1 cellular context compared by ENCODE assay signal in the genomic region with DNA sequence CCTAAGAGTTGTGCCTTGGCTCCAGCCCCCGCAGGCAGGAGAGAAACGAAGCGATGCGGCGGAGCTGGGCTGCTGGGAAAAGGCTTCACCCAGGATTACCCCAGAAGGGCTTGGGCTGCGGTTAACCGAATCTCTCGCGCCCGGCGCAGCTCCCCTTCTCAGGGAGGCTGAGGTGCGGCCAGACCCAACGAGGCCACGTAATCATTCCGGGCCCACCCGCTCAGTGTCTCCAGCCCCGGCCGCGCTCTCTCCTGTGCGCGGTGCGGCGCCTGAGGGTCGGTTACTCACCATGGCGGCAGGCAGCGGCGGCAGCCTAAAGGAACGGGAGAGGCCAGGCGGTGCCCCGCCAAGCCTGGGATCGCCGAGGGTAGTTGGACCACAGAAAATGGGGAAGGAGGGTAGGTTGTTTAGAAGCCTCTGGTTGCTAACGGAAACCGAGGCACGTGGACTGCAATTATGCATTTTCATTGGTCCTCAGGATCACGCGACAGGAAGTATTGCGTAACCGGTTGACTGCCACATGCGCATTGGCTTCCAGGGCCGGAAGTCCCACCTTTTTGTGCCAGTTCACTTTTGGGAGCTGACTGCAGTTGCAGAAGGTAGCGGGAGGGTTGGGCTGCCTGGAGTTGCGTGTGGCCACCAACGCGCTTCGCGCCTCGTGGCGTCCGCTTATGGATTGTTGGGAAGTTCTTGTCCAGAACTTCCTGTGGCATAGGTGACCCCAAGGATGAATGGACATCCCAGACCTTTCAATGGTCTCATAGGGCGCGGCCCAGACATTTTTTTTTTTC.
TF ChIP-seq lines count a peak whose summit lies in the region.

A gene with protein sequence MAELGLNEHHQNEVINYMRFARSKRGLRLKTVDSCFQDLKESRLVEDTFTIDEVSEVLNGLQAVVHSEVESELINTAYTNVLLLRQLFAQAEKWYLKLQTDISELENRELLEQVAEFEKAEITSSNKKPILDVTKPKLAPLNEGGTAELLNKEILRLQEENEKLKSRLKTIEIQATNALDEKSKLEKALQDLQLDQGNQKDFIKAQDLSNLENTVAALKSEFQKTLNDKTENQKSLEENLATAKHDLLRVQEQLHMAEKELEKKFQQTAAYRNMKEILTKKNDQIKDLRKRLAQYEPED (minus strand): TSS at position 419 of the 791 bp plus-strand sequence. CDS start 128 bp downstream, at position 291.

TF ChIP-seq in K562, 482 proteins besides CTCF, POLR2A, EP300 and RAD21 (continued from another document and continues in another):
- no peak for TF ChIP-seq ZNF551 (CRISPR knock-in tag; IDR thresholded peaks at IDR 0.05)
- peak; percentile 96 for TF ChIP-seq EHMT2 (IDR thresholded peaks at IDR 0.05)
- TF ChIP-seq HMGXB4 (CRISPR knock-in tag; IDR thresholded peaks at IDR 0.05): peak; percentile 25; the same call in 1 of the 2 replicates
- peak; percentile 59; the same call in 1 of the 2 replicates for TF ChIP-seq CBX5 (IDR thresholded peaks at IDR 0.05; ENCODE audit: borderline replicate concordance, low read depth)
- TF ChIP-seq PRPF4 (IDR thresholded peaks at IDR 0.05; ENCODE audit: insufficient read depth, low read depth, low read length, poor library complexity, severe bottlenecking): no peak
- peak; percentile 94 for TF ChIP-seq MAX (CRISPR knock-in tag; IDR thresholded peaks at IDR 0.05)
- TF ChIP-seq, protein P1, sequence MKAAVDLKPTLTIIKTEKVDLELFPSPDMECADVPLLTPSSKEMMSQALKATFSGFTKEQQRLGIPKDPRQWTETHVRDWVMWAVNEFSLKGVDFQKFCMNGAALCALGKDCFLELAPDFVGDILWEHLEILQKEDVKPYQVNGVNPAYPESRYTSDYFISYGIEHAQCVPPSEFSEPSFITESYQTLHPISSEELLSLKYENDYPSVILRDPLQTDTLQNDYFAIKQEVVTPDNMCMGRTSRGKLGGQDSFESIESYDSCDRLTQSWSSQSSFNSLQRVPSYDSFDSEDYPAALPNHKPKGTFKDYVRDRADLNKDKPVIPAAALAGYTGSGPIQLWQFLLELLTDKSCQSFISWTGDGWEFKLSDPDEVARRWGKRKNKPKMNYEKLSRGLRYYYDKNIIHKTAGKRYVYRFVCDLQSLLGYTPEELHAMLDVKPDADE (conservative IDR thresholded peaks at IDR 0.05; ENCODE audit: control insufficient read depth, low read depth, low read length): peak; percentile 63; the same call in 1 of the 2 replicates
- TF ChIP-seq MIER1 (IDR thresholded peaks at IDR 0.05; ENCODE audit: low read depth): peak; percentile 56
- peak; percentile 37; the same call in 1 of the 2 replicates for TF ChIP-seq ZNF316 (IDR thresholded peaks at IDR 0.05)
- no peak for TF ChIP-seq ZNF707 (CRISPR knock-in tag; conservative IDR thresholded peaks at IDR 0.05)
- TF ChIP-seq SMAD1 (IDR thresholded peaks at IDR 0.05; ENCODE audit: low read depth, low read length, partially characterized antibody): no peak
- no peak for TF ChIP-seq TGIF2 (CRISPR knock-in tag; IDR thresholded peaks at IDR 0.05)
- TF ChIP-seq ZNF518B (CRISPR knock-in tag; IDR thresholded peaks at IDR 0.05): no peak
- no peak for TF ChIP-seq HDAC8 (tag; IDR thresholded peaks at IDR 0.05)
- no peak for TF ChIP-seq CREB5 (CRISPR knock-in tag; IDR thresholded peaks at IDR 0.05)
- no peak for TF ChIP-seq HBP1 (CRISPR knock-in tag; IDR thresholded peaks at IDR 0.05)
- TF ChIP-seq ZKSCAN8 (CRISPR knock-in tag; IDR thresholded peaks at IDR 0.05): no peak
- TF ChIP-seq, protein P2, sequence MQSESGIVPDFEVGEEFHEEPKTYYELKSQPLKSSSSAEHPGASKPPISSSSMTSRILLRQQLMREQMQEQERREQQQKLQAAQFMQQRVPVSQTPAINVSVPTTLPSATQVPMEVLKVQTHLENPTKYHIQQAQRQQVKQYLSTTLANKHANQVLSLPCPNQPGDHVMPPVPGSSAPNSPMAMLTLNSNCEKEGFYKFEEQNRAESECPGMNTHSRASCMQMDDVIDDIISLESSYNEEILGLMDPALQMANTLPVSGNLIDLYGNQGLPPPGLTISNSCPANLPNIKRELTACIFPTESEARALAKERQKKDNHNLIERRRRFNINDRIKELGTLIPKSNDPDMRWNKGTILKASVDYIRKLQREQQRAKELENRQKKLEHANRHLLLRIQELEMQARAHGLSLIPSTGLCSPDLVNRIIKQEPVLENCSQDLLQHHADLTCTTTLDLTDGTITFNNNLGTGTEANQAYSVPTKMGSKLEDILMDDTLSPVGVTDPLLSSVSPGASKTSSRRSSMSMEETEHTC (IDR thresholded peaks at IDR 0.05): peak; percentile 60; the same call in 1 of the 2 replicates
- 0 out of 2 replicates have a peak, but pooled peaks have one; percentile 7 for TF ChIP-seq ATF1 (CRISPR knock-in tag; IDR thresholded peaks at IDR 0.05)
- TF ChIP-seq ATF1 (tag; IDR thresholded peaks at IDR 0.05): peak; percentile 83
- TF ChIP-seq NONO (IDR thresholded peaks at IDR 0.05; ENCODE audit: low read depth in 2 of 2, low read length in 1 of 2): peak in 1 of 2 experiments; percentile 14; a peak in 1 of 4 replicates
- TF ChIP-seq SMARCE1 (IDR thresholded peaks at IDR 0.05): no peak
- peak; percentile 30; the same call in 1 of the 2 replicates for TF ChIP-seq RNF2 (IDR thresholded peaks at IDR 0.05)
- TF ChIP-seq TBL1XR1 (IDR thresholded peaks at IDR 0.05; ENCODE audit: low read length in 2 of 2): peak in 1 of 2 experiments; percentile 61; a peak in 1 of 4 replicates
- no peak for TF ChIP-seq NCOA4 (IDR thresholded peaks at IDR 0.05; ENCODE audit: partially characterized antibody)
- TF ChIP-seq SRSF3 (IDR thresholded peaks at IDR 0.05; ENCODE audit: insufficient read depth, low read length): no peak
- TF ChIP-seq HSF4 (CRISPR knock-in tag; IDR thresholded peaks at IDR 0.05; ENCODE audit: borderline replicate concordance): no peak
- TF ChIP-seq L3MBTL2 (IDR thresholded peaks at IDR 0.05): peak; percentile 98
- TF ChIP-seq, protein P3, sequence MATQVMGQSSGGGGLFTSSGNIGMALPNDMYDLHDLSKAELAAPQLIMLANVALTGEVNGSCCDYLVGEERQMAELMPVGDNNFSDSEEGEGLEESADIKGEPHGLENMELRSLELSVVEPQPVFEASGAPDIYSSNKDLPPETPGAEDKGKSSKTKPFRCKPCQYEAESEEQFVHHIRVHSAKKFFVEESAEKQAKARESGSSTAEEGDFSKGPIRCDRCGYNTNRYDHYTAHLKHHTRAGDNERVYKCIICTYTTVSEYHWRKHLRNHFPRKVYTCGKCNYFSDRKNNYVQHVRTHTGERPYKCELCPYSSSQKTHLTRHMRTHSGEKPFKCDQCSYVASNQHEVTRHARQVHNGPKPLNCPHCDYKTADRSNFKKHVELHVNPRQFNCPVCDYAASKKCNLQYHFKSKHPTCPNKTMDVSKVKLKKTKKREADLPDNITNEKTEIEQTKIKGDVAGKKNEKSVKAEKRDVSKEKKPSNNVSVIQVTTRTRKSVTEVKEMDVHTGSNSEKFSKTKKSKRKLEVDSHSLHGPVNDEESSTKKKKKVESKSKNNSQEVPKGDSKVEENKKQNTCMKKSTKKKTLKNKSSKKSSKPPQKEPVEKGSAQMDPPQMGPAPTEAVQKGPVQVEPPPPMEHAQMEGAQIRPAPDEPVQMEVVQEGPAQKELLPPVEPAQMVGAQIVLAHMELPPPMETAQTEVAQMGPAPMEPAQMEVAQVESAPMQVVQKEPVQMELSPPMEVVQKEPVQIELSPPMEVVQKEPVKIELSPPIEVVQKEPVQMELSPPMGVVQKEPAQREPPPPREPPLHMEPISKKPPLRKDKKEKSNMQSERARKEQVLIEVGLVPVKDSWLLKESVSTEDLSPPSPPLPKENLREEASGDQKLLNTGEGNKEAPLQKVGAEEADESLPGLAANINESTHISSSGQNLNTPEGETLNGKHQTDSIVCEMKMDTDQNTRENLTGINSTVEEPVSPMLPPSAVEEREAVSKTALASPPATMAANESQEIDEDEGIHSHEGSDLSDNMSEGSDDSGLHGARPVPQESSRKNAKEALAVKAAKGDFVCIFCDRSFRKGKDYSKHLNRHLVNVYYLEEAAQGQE (CRISPR knock-in tag; IDR thresholded peaks at IDR 0.05; ENCODE audit: low read depth): 0 out of 2 replicates have a peak, but pooled peaks have one; percentile 20
- TF ChIP-seq, protein P4, sequence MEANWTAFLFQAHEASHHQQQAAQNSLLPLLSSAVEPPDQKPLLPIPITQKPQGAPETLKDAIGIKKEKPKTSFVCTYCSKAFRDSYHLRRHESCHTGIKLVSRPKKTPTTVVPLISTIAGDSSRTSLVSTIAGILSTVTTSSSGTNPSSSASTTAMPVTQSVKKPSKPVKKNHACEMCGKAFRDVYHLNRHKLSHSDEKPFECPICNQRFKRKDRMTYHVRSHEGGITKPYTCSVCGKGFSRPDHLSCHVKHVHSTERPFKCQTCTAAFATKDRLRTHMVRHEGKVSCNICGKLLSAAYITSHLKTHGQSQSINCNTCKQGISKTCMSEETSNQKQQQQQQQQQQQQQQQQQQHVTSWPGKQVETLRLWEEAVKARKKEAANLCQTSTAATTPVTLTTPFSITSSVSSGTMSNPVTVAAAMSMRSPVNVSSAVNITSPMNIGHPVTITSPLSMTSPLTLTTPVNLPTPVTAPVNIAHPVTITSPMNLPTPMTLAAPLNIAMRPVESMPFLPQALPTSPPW (CRISPR knock-in tag; IDR thresholded peaks at IDR 0.05): peak; percentile 44; the same call in 1 of the 2 replicates
- no peak for TF ChIP-seq ZNF507 (tag; conservative IDR thresholded peaks at IDR 0.05)
- peak; percentile 84 for TF ChIP-seq JUN (IDR thresholded peaks at IDR 0.05; ENCODE audit: borderline replicate concordance, low read depth, low read length)
- no peak for TF ChIP-seq JUN (CRISPR knock-in tag; IDR thresholded peaks at IDR 0.05; ENCODE audit: borderline replicate concordance)
- TF ChIP-seq FOXK1 (CRISPR knock-in tag; IDR thresholded peaks at IDR 0.05; ENCODE audit: borderline replicate concordance): peak; percentile 31; the same call in 1 of the 2 replicates
